ENCODE assay signal across 17 cellular contexts in genomic region chr10:71236286-71236685, GRCh38. TPM values are rescaled to one million over a fixed set of nuclear protein-coding genes. Genes with fewer than 3 reads are reported as not detected.
DNase-seq lines count a peak whose midpoint lies in the region; ATAC-seq and TF ChIP-seq lines count a peak whose summit lies in the region.
"Had no signal": no experiment of that assay in that cellular context is flagged by ENCODE, and none has a peak within 500 bp of the region (broad histone marks: within the 10 kb centered on the region; RNA-seq: fewer than 3 reads in every experiment).

No MANE protein-coding gene starts in this region.

- H3K4me1 Mint-ChIP-seq in nephron progenitor cell, result peaks cover 99% of the 10 kb centered on the region

- no peaks in the 10 kb centered on the region for H3K27me3 Mint-ChIP-seq in nephron progenitor cell (ENCODE audit: low read depth, poor library complexity)

- H3K9me3 Mint-ChIP-seq in nephron progenitor cell, result no peaks in the 10 kb centered on the region
- H3K9me3 Mint-ChIP-seq: CD8-positive, alpha-beta T cell; T-helper 2 cell treated with Interferon-gamma antibody and Interleukin-4, amounts not matched to agents 5 μg/mL and 100 μg/mL, for 36 hours had no signal

- H3K27ac Mint-ChIP-seq in nephron progenitor cell, result peak overlapping the region; percentile 98
- H3K27ac Mint-ChIP-seq: CD8-positive, alpha-beta T cell; T-helper 2 cell treated with Interferon-gamma antibody and Interleukin-4, amounts not matched to agents 5 μg/mL and 100 μg/mL, for 36 hours had no signal

- no peak overlapping the region for H3K4me3 ChIP-seq in fibroblast of villous mesenchyme (ENCODE audit: low read depth, low read length)
- H3K4me3 ChIP-seq: A549, thyroid gland had no signal

- peak; percentile 9 for DNase-seq in left cardiac atrium
- DNase-seq in left ventricle myocardium superior, result no peak
- peak; percentile 90 for DNase-seq in fibroblast of villous mesenchyme (ENCODE audit: low read depth)
- peak; percentile 80 for DNase-seq in nephron progenitor cell
- no peak for DNase-seq in NOMO-1 treated with dmso at 0.1 percent for 144 hours (lab: John Stamatoyannopoulos, UW; ENCODE audit: unreplicated experiment)
- no peak for DNase-seq in effector CD8-positive, alpha-beta T cell (lab: John Stamatoyannopoulos, UW)
- no peak for DNase-seq in T1000 (lab: John Stamatoyannopoulos, UW)
- DNase-seq in NCI-H2171 (lab: John Stamatoyannopoulos, UW), result no peak
- DNase-seq: activated effector memory CD4-positive, alpha-beta T cell treated with anti-CD3 and anti-CD28 coated beads, Interleukin-2, amount 50 U/mL, for 16 hours; amygdala; CD8-positive, alpha-beta T cell; midbrain; NCI-H1436; SHP77; thyroid gland had no signal

- TF ChIP-seq CTCF in fibroblast of villous mesenchyme (IDR thresholded peaks at IDR 0.05; ENCODE audit: insufficient read depth, low read depth, low read length) (no peak), nephron progenitor cell (IDR thresholded peaks at IDR 0.05) (no peak)

- ATAC-seq in left cardiac atrium (no peak), left ventricle myocardium superior (no peak)
- ATAC-seq: CD8-positive, alpha-beta T cell had no signal

- H3K36me3 Mint-ChIP-seq in nephron progenitor cell (ENCODE audit: low read depth), result no peaks in the 10 kb centered on the region
- H3K36me3 Mint-ChIP-seq: CD8-positive, alpha-beta T cell had no signal

- intact Hi-C loops in left cardiac atrium (cut with DNase I), result no loop called here
- intact Hi-C loops in left ventricle myocardium superior (cut with micrococcal nuclease), result no loop called here

- peak overlapping the region; percentile 47 for H3K4me3 Mint-ChIP-seq in nephron progenitor cell
- H3K4me3 Mint-ChIP-seq: CD8-positive, alpha-beta T cell; T-helper 2 cell treated with Interferon-gamma antibody and Interleukin-4, amounts not matched to agents 5 μg/mL and 100 μg/mL, for 36 hours had no signal

RNA-seq across cellular contexts. Expression of gene UNC5B, which starts 23.9 kb away (rescaled TPM):
- total RNA-seq in left cardiac atrium (10 to 100 TPM; 12.4 to 17.7 TPM), left ventricle myocardium superior (12.8 TPM), fibroblast of villous mesenchyme (9.9 and 37.0 TPM in 2 replicates)

Comparison
In these comparisons a context has a peak if more than half of its experiments do, and no peak if none do; other contexts are left out.
1. DNase-seq: peak in left cardiac atrium (single experiment), fibroblast of villous mesenchyme (single experiment) and nephron progenitor cell (single experiment); none in left ventricle myocardium superior (single experiment), NOMO-1 treated with dmso at 0.1 percent for 144 hours (single experiment), effector CD8-positive, alpha-beta T cell (single experiment), T1000 (single experiment) and NCI-H2171 (single experiment).